Comparison of ENCODE assay signal across 8 cellular contexts in the genomic region with DNA sequence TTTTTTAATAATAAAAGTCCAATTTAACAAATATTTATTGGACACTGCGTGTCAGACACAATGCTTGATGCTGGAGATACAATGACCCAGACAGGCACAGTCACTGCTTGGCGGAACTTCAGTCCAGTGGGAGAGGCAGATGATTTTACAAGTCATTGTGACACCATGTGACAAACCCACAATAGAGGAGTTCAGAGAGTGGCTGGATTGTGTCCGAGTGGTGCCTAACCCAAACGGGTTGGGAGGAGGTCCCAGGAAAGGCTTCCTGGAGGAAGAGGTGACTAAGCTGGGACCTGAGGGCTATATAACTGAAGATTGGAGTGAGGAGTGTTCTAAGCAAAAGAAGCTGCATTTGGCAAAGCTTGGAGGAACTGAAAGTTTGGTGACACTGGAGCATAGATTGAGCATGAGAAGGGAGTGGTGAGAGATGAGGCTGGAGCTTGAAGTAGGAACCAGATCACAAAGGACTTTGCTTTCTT. TPM values are rescaled to one million over a fixed set of nuclear protein-coding genes. Genes with fewer than 3 reads are reported as not detected.
DNase-seq lines count a peak whose midpoint lies in the region; ATAC-seq, FAIRE-seq and TF ChIP-seq lines count a peak whose summit lies in the region.

No MANE protein-coding gene starts in this region.

- H3K36me3 Mint-ChIP-seq in activated naive CD8-positive, alpha-beta T cell treated with anti-CD3 and anti-CD28 coated beads, Interleukin-2, amount 10 ng/mL, durations not matched to agents 7 days and 5 days, result peaks cover 26% of the 10 kb centered on the region
- H3K36me3 Mint-ChIP-seq in mesothelial cell of epicardium, result peaks cover 26% of the 10 kb centered on the region

- H3K4me1 Mint-ChIP-seq in activated naive CD8-positive, alpha-beta T cell treated with anti-CD3 and anti-CD28 coated beads, Interleukin-2, amount 10 ng/mL, durations not matched to agents 7 days and 5 days, result peaks cover 73% of the 10 kb centered on the region
- H3K4me1 Mint-ChIP-seq in mesothelial cell of epicardium, result no peaks in the 10 kb centered on the region

- ATAC-seq in HG02798 (IDR thresholded peaks at IDR 0.05; ENCODE audit: poor library complexity, unreplicated experiment) (peak; percentile 53), GM18520 (IDR thresholded peaks at IDR 0.05; ENCODE audit: unreplicated experiment) (no peak)
- no peak for ATAC-seq in activated naive CD8-positive, alpha-beta T cell treated with anti-CD3 and anti-CD28 coated beads, Interleukin-2, amount 10 ng/mL, durations not matched to agents 7 days and 5 days (ENCODE audit: low read depth)

- H3K4me3 Mint-ChIP-seq in activated naive CD8-positive, alpha-beta T cell treated with anti-CD3 and anti-CD28 coated beads, Interleukin-2, amount 10 ng/mL, durations not matched to agents 7 days and 5 days, result peak overlapping the region; percentile 72
- no peak overlapping the region for H3K4me3 Mint-ChIP-seq in mesothelial cell of epicardium

- no peak overlapping the region for H3K9ac ChIP-seq in kidney (ENCODE audit: low read length in 2 of 2)

- H3K4me1 ChIP-seq in kidney (ENCODE audit: control insufficient read depth in 1 of 2, insufficient read depth in 1 of 2, low read depth in 1 of 2, low read length in 2 of 2), result no peaks in the 10 kb centered on the region

- FAIRE-seq in kidney (lab: Jason Lieb, UNC), result no peak

- intact Hi-C loops in kidney (cut with DNase I), result no loop called here

- peaks cover 1% of the 10 kb centered on the region for H3K9me3 Mint-ChIP-seq in activated naive CD8-positive, alpha-beta T cell treated with anti-CD3 and anti-CD28 coated beads, Interleukin-2, amount 10 ng/mL, durations not matched to agents 7 days and 5 days
- H3K9me3 Mint-ChIP-seq in mesothelial cell of epicardium, result peaks cover 15% of the 10 kb centered on the region

- TF ChIP-seq CTCF in mesothelial cell of epicardium (IDR thresholded peaks at IDR 0.05; ENCODE audit: unreplicated experiment), result no peak
- TF ChIP-seq CTCF in kidney (IDR thresholded peaks at IDR 0.05; ENCODE audit: borderline replicate concordance, extremely low read depth, insufficient read depth), result no peak

- no peak overlapping the region for H3K4me3 ChIP-seq in kidney (ENCODE audit: low read length in 2 of 2)

- no peaks in the 10 kb centered on the region for H3K36me3 ChIP-seq in kidney (ENCODE audit: control insufficient read depth in 1 of 2, insufficient read depth in 2 of 2, low read length in 2 of 2)

- H3K27ac ChIP-seq in kidney (ENCODE audit: low read depth in 2 of 2, low read length in 2 of 2), result no peak overlapping the region

- POLR2A ChIA-PET in activated naive CD8-positive, alpha-beta T cell treated with anti-CD3 and anti-CD28 coated beads, Interleukin-2, amount 10 ng/mL, durations not matched to agents 7 days and 5 days (lab: Charles Lee), result interaction anchor here (1.1 to 1.7 kb wide), 2 partner anchors 36 to 146 kb away, joined by 3 to 5 read pairs; a partner anchor contains a TSS

- H3K27ac Mint-ChIP-seq in activated naive CD8-positive, alpha-beta T cell treated with anti-CD3 and anti-CD28 coated beads, Interleukin-2, amount 10 ng/mL, durations not matched to agents 7 days and 5 days, result peak overlapping the region; percentile 84
- H3K27ac Mint-ChIP-seq in mesothelial cell of epicardium, result no peak overlapping the region

- DNase-seq in COLO829 (ENCODE audit: low spot score), result peak; percentile 31
- DNase-seq in activated naive CD8-positive, alpha-beta T cell treated with anti-CD3 and anti-CD28 coated beads, Interleukin-2, amount 10 ng/mL, durations not matched to agents 7 days and 5 days, result no peak
- DNase-seq in midbrain (lab: John Stamatoyannopoulos, UW), result peak; percentile 81
- DNase-seq in DMS153 (lab: John Stamatoyannopoulos, UW), result no peak
- no peak for DNase-seq in mesothelial cell of epicardium (ENCODE audit: low spot score in 2 of 2, unreplicated experiment in 2 of 2)
- DNase-seq in kidney, result no peak

- H3K9me3 ChIP-seq in kidney (ENCODE audit: control insufficient read depth in 1 of 2, low read length in 2 of 2), result no peaks in the 10 kb centered on the region

- H3K27me3 Mint-ChIP-seq in activated naive CD8-positive, alpha-beta T cell treated with anti-CD3 and anti-CD28 coated beads, Interleukin-2, amount 10 ng/mL, durations not matched to agents 7 days and 5 days, result no peaks in the 10 kb centered on the region
- H3K27me3 Mint-ChIP-seq in mesothelial cell of epicardium (ENCODE audit: low read depth), result no peaks in the 10 kb centered on the region

RNA-seq across cellular contexts. Expression of a gene that starts 41.4 kb away (rescaled TPM):
- total RNA-seq in activated naive CD8-positive, alpha-beta T cell treated with anti-CD3 and anti-CD28 coated beads, Interleukin-2, amount 10 ng/mL, durations not matched to agents 7 days and 5 days, result 10 to 100 TPM; 70.5 to 74.1 TPM
- total RNA-seq in mesothelial cell of epicardium (52.9 to 57.1 TPM (median 56.6 TPM) in 3 replicates), kidney (49.0 TPM)
- polyA plus RNA-seq in kidney (ENCODE audit: insufficient read depth, low read depth, low replicate concordance), result 9.2 TPM

Comparison
In these comparisons a context has a peak if more than half of its experiments do, and no peak if none do; other contexts are left out.
1. DNase-seq: peak in COLO829 (single experiment) and midbrain (single experiment); none in activated naive CD8-positive, alpha-beta T cell treated with anti-CD3 and anti-CD28 coated beads, Interleukin-2, amount 10 ng/mL, durations not matched to agents 7 days and 5 days (single experiment), DMS153 (single experiment), mesothelial cell of epicardium (0 of 2) and kidney (single experiment).